12 cellular contexts compared by ENCODE assay signal in genomic region chr9:108282872-108283271, GRCh38.
DNase-seq lines count a peak whose midpoint lies in the region; ATAC-seq, FAIRE-seq and TF ChIP-seq lines count a peak whose summit lies in the region.
"Had no signal": no experiment of that assay in that cellular context is flagged by ENCODE, and none has a peak within 500 bp of the region (broad histone marks: within the 10 kb centered on the region; RNA-seq: fewer than 3 reads in every experiment).

No MANE protein-coding gene starts in this region.

- H3K9me3 ChIP-seq in BE2C (no peaks in the 10 kb centered on the region), GM12878 (replicated peaks; ENCODE audit: control insufficient read depth, insufficient read depth, low read length) (no peaks in the 10 kb centered on the region), right lobe of liver (no peaks in the 10 kb centered on the region), heart right ventricle (no peaks in the 10 kb centered on the region)

- 0 out of 2 replicates have a peak, but pooled peaks have one; percentile 8 for TF ChIP-seq RAD21 in GM12878 (IDR thresholded peaks at IDR 0.05; ENCODE audit: insufficient read depth, low read depth, low read length)

- RAD21 ChIA-PET in GM12878 (lab: Charles Lee; ENCODE audit: unreplicated experiment): interaction anchor here (0.7 kb wide), 1 partner anchor 282 kb away, joined by 3 read pairs; no protein-coding TSS in a partner anchor

- no peak overlapping the region for H3K9ac ChIP-seq in GM12878 (ENCODE audit: control insufficient read depth, insufficient read depth, low read length)

- TF ChIP-seq EP300 in GM12878 (IDR thresholded peaks at IDR 0.05; ENCODE audit: borderline replicate concordance in 1 of 2, control insufficient read depth in 1 of 2, low read depth in 2 of 2, low read length in 2 of 2): no peak

- SMC1A ChIA-PET in GM12878 (lab: Charles Lee; ENCODE audit: uncharacterized antibody, unreplicated experiment): no interaction called here

- no peak overlapping the region for H3K4me2 ChIP-seq in GM12878 (ENCODE audit: control insufficient read depth, insufficient read depth)

- intact Hi-C loops in GM12878 (cut with micrococcal nuclease; ENCODE audit: unreplicated experiment): loop anchor here (5.0 kb wide), 1 partner anchor 284 kb away; no protein-coding TSS in a partner anchor
- intact Hi-C loops in right lobe of liver (cut with DNase I): no loop called here
- intact Hi-C loops in heart right ventricle (cut with DNase I): loop anchor here in 2 of 10 donors (10.0 kb wide), 3 partner anchors 58 to 808 kb away; no protein-coding TSS in a partner anchor

- H2AFZ ChIP-seq in GM12878 (ENCODE audit: control insufficient read depth, low read depth, low read length): no peak overlapping the region

- 7% methylated on average over 4 of the region's 4 CpGs for WGBS in GM12878 (ENCODE audit: insufficient coverage, insufficient replicate concordance, low lambda C conversion rate, missing lambda C conversion rate)
- 37% methylated on average over 4 of the region's 4 CpGs for WGBS in right lobe of liver (ENCODE audit: insufficient coverage, low coverage, low lambda C conversion rate, missing lambda C conversion rate)
- WGBS in heart right ventricle, 2 donors: 63 to 67% methylated on average over 4 of the region's 4 CpGs

- no peak overlapping the region for H3K27ac ChIP-seq in GM12878 (ENCODE audit: control insufficient read depth, insufficient read depth)
- no peak overlapping the region for H3K27ac ChIP-seq in right lobe of liver
- no peak overlapping the region for H3K27ac ChIP-seq in heart right ventricle
- H3K27ac ChIP-seq: dorsolateral prefrontal cortex had no signal

- TF ChIP-seq POLR2A in GM12878 (IDR thresholded peaks at IDR 0.05; ENCODE audit: low read depth, low read length) (no peak), right lobe of liver (IDR thresholded peaks at IDR 0.05) (no peak)

- FAIRE-seq in GM12878 (lab: Jason Lieb, UNC): no peak

- H3K4me3 ChIP-seq in BE2C (ENCODE audit: low read depth, low read length) (no peak overlapping the region), GM12878 (no peak overlapping the region), right lobe of liver (no peak overlapping the region), heart right ventricle (no peak overlapping the region)
- H3K4me3 ChIP-seq: dorsolateral prefrontal cortex had no signal

- DNase-seq in BE2C (no peak), HT1080 (ENCODE audit: low read depth) (peak; percentile 8), GM12878 (ENCODE audit: low read depth, low spot score) (no peak), right lobe of liver (no peak), GDM1 (lab: John Stamatoyannopoulos, UW) (no peak), DMS114 treated with DMSO at 0.1 percent for 48 hours (lab: John Stamatoyannopoulos, UW; ENCODE audit: unreplicated experiment) (no peak), heart right ventricle (no peak)
- DNase-seq: CD4-positive, CD25-positive, alpha-beta regulatory T cell; dorsolateral prefrontal cortex; naive thymus-derived CD4-positive, alpha-beta T cell; stimulated activated CD4-positive, alpha-beta T cell treated with anti-CD3 and anti-CD28 coated beads, Interleukin-12 subunit alpha, Interleukin-12 subunit beta, amount 100 ng/mL, for 4 hours had no signal

- H3K79me2 ChIP-seq in GM12878 (ENCODE audit: control insufficient read depth, insufficient read depth, low read length): no peaks in the 10 kb centered on the region

- H3K27me3 ChIP-seq in BE2C (no peaks in the 10 kb centered on the region), GM12878 (replicated peaks in 1 of 2; ENCODE audit: control insufficient read depth in 2 of 2, insufficient read depth in 2 of 2, low read length in 1 of 2) (no peaks in the 10 kb centered on the region), right lobe of liver (no peaks in the 10 kb centered on the region), heart right ventricle (no peaks in the 10 kb centered on the region)
- H3K27me3 ChIP-seq: dorsolateral prefrontal cortex had no signal

- H4K20me1 ChIP-seq in GM12878 (ENCODE audit: control insufficient read depth, insufficient read depth): no peaks in the 10 kb centered on the region

- BruUV-seq in GM12878 (replicated peaks; lab: Mats Ljungman, UMichigan): no TSS peak

- H3K36me3 ChIP-seq in BE2C: no peaks in the 10 kb centered on the region
- H3K36me3 ChIP-seq in GM12878 (ENCODE audit: control insufficient read depth in 2 of 2, insufficient read depth in 2 of 2, low read length in 1 of 2): no peaks in the 10 kb centered on the region
- no peaks in the 10 kb centered on the region for H3K36me3 ChIP-seq in right lobe of liver
- H3K36me3 ChIP-seq in heart right ventricle: no peaks in the 10 kb centered on the region

- in situ Hi-C loops in GM12878 (cut with MboI): no loop called here

- TF ChIP-seq CTCF in BE2C (IDR thresholded peaks at IDR 0.05; ENCODE audit: low read depth, low read length) (peak; percentile 46), GM12878 (IDR thresholded peaks at IDR 0.05 in 2 of 3, conservative IDR thresholded peaks at IDR 0.05 in 1 of 3; ENCODE audit: control insufficient read depth in 2 of 3, extremely low read depth in 1 of 3, insufficient read depth in 1 of 3, low read depth in 3 of 3, low read length in 3 of 3) (peak in 2 of 3 experiments; percentile 22 to 24; a peak in 1 of 6 replicates), right lobe of liver (IDR thresholded peaks at IDR 0.05) (peak; percentile 24 to 41 (median 31)), heart right ventricle (IDR thresholded peaks at IDR 0.05) (peak in 2 of 9 donors; percentile 22 to 37)

- POLR2A ChIA-PET in GM12878 (lab: Charles Lee): no interaction called here

- CTCF ChIA-PET in GM12878 (lab: Yijun Ruan, JAX): interaction anchor here (1.1 to 1.4 kb wide), 2 partner anchors 9 to 480 kb away, joined by 3 to 4 read pairs; no protein-coding TSS in a partner anchor

- no peak for ATAC-seq in GM12878
- ATAC-seq in right lobe of liver: peak in 1 of 4 donors; percentile 34
- no peak for ATAC-seq in heart right ventricle
- no peak for ATAC-seq in GM18519 (IDR thresholded peaks at IDR 0.05; ENCODE audit: low FRiP score, unreplicated experiment)
- ATAC-seq: naive thymus-derived CD4-positive, alpha-beta T cell had no signal

- no peaks in the 10 kb centered on the region for H3K4me1 ChIP-seq in BE2C
- H3K4me1 ChIP-seq in GM12878 (ENCODE audit: control insufficient read depth, insufficient read depth, low read length): no peaks in the 10 kb centered on the region
- no peaks in the 10 kb centered on the region for H3K4me1 ChIP-seq in right lobe of liver
- no peaks in the 10 kb centered on the region for H3K4me1 ChIP-seq in heart right ventricle

TF ChIP-seq in GM12878, 131 proteins besides CTCF, POLR2A, EP300 and RAD21:
- TF ChIP-seq SRF (IDR thresholded peaks at IDR 0.05; ENCODE audit: low read depth in 2 of 2, low read length in 2 of 2) (no peak), ATF7 (IDR thresholded peaks at IDR 0.05; ENCODE audit: low read depth) (no peak), NR2F1 (conservative IDR thresholded peaks at IDR 0.05) (no peak), NBN (IDR thresholded peaks at IDR 0.05) (no peak), IKZF2 (IDR thresholded peaks at IDR 0.05) (no peak), MEF2A (IDR thresholded peaks at IDR 0.05; ENCODE audit: insufficient read depth, low read depth, low read length) (no peak)
TF ChIP-seq in GM12878: peak in this region for 0.
